In genomic region chr2:12931211-12931844, GRCh38 we compare ENCODE assay signal across 9 cellular contexts.
DNase-seq lines count a peak whose midpoint lies in the region; ATAC-seq, FAIRE-seq and TF ChIP-seq lines count a peak whose summit lies in the region.
"Had no signal": no experiment of that assay in that cellular context is flagged by ENCODE, and none has a peak within 500 bp of the region (broad histone marks: within the 10 kb centered on the region; RNA-seq: fewer than 3 reads in every experiment).

No MANE protein-coding gene starts in this region.

- H3K9me3 ChIP-seq in breast epithelium (no peaks in the 10 kb centered on the region), upper lobe of left lung (no peaks in the 10 kb centered on the region)

- H3K4me1 ChIP-seq in breast epithelium (no peaks in the 10 kb centered on the region), upper lobe of left lung (peaks cover 0 to 8% (median 3%) of the 10 kb centered on the region in 4 donors)

- intact Hi-C loops in breast epithelium (cut with DNase I; ENCODE audit: low total_unique reads): loop anchor here (5.0 kb wide), 1 partner anchor 1069 kb away; no protein-coding TSS in a partner anchor

- H3K27ac ChIP-seq in breast epithelium (no peak overlapping the region), upper lobe of left lung (no peak overlapping the region)

- FAIRE-seq in D721Med (lab: Jason Lieb, UNC): peak; percentile 90
- FAIRE-seq: islet of Langerhans had no signal

- H3K4me3 ChIP-seq in H7 (ENCODE audit: insufficient read depth, low read depth, low read length) (no peak overlapping the region), breast epithelium (no peak overlapping the region), upper lobe of left lung (no peak overlapping the region)

- DNase-seq in D721Med (ENCODE audit: insufficient read length, low spot score) (no peak), H7 (peak; percentile 61), NCI-H2227 (lab: John Stamatoyannopoulos, UW; ENCODE audit: unreplicated experiment) (peak; percentile 56), breast epithelium (ENCODE audit: low spot score in 2 of 2) (no peak), kidney glomerular epithelial cell (lab: John Stamatoyannopoulos, UW) (peak; percentile 64), upper lobe of left lung (no peak), OCI-M2 (lab: John Stamatoyannopoulos, UW; ENCODE audit: unreplicated experiment) (no peak)

- H3K36me3 ChIP-seq in H7 (replicated peaks; ENCODE audit: control insufficient read depth, insufficient read depth, low read length) (no peaks in the 10 kb centered on the region), breast epithelium (no peaks in the 10 kb centered on the region), upper lobe of left lung (no peaks in the 10 kb centered on the region)

- TF ChIP-seq CTCF in D721Med (IDR thresholded peaks at IDR 0.05; ENCODE audit: insufficient read depth, missing control alignments): peak; percentile 84
- peak; percentile 57 to 86 (median 78) for TF ChIP-seq CTCF in breast epithelium (IDR thresholded peaks at IDR 0.05)
- peak; percentile 78 to 88 (median 84) for TF ChIP-seq CTCF in upper lobe of left lung (IDR thresholded peaks at IDR 0.05)

- H3K27me3 ChIP-seq in H7 (ENCODE audit: control insufficient read depth, insufficient read depth, low read length) (no peaks in the 10 kb centered on the region), breast epithelium (no peaks in the 10 kb centered on the region), upper lobe of left lung (no peaks in the 10 kb centered on the region)

- TF ChIP-seq POLR2A in breast epithelium (IDR thresholded peaks at IDR 0.05): no peak
- no peak for TF ChIP-seq POLR2A in upper lobe of left lung (IDR thresholded peaks at IDR 0.05)

- ATAC-seq in upper lobe of left lung (ENCODE audit: low FRiP score in 2 of 2) (peak in 1 of 2 donors; percentile 90), GM18861 (IDR thresholded peaks at IDR 0.05; ENCODE audit: unreplicated experiment) (no peak)

- no peak for TF ChIP-seq EP300 in upper lobe of left lung (IDR thresholded peaks at IDR 0.05)

- WGBS in upper lobe of left lung, 2 donors: 20 to 28% methylated on average over 4 of the region's 4 CpGs

Comparison
In these comparisons a context has a peak if more than half of its experiments do, and no peak if none do; other contexts are left out.
1. DNase-seq: peak in H7 (single experiment), NCI-H2227 (single experiment) and kidney glomerular epithelial cell (single experiment); none in D721Med (single experiment), breast epithelium (0 of 2), upper lobe of left lung (0 of 2) and OCI-M2 (single experiment).
2. Peak in every context shown above with its lines, with median percentiles within 50 percentile points of each other: CTCF ChIP-seq.